Comparison of ENCODE assay signal across 11 cellular contexts in genomic region chr20:16007164-16007563, GRCh38.
DNase-seq lines count a peak whose midpoint lies in the region; ATAC-seq and TF ChIP-seq lines count a peak whose summit lies in the region.
"Had no signal": no experiment of that assay in that cellular context is flagged by ENCODE, and none has a peak within 500 bp of the region (broad histone marks: within the 10 kb centered on the region; RNA-seq: fewer than 3 reads in every experiment).

No MANE protein-coding gene starts in this region.

- no peaks in the 10 kb centered on the region for H3K27me3 Mint-ChIP-seq in mesothelial cell of epicardium (ENCODE audit: low read depth)

- no peaks in the 10 kb centered on the region for H3K36me3 Mint-ChIP-seq in mesothelial cell of epicardium

- ATAC-seq in GM19043 (IDR thresholded peaks at IDR 0.05; ENCODE audit: low read depth, unreplicated experiment) (peak; percentile 91), GM21737 (IDR thresholded peaks at IDR 0.05; ENCODE audit: unreplicated experiment) (peak; percentile 91), HG03108 (IDR thresholded peaks at IDR 0.05; ENCODE audit: unreplicated experiment) (peak; percentile 89)
- ATAC-seq: left colon had no signal

- DNase-seq in mesothelial cell of epicardium (ENCODE audit: low spot score in 2 of 2, unreplicated experiment in 2 of 2), result no peak
- no peak for DNase-seq in NCI-H2171 treated with DMSO at 0.1 percent for 48 hours (lab: John Stamatoyannopoulos, UW)
- DNase-seq in DMS153 (lab: John Stamatoyannopoulos, UW), result no peak
- no peak for DNase-seq in activated naive CD4-positive, alpha-beta T cell treated with Interleukin-2 at 50 U/mL for 16 hours
- DNase-seq: dorsolateral prefrontal cortex, foreskin melanocyte, left colon, NCI-H1436 had no signal

- no peaks in the 10 kb centered on the region for H3K9me3 Mint-ChIP-seq in mesothelial cell of epicardium

- H3K4me1 Mint-ChIP-seq in mesothelial cell of epicardium, result peaks cover 21% of the 10 kb centered on the region

- H3K4me3 Mint-ChIP-seq in mesothelial cell of epicardium, result no peak overlapping the region

- peak overlapping the region; percentile 15 for H3K27ac Mint-ChIP-seq in mesothelial cell of epicardium

- TF ChIP-seq CTCF in mesothelial cell of epicardium (IDR thresholded peaks at IDR 0.05; ENCODE audit: unreplicated experiment), result no peak
